Comparison of ENCODE assay signal across 20 cellular contexts in genomic region chr10:132614431-132615341, GRCh38.
DNase-seq lines count a peak whose midpoint lies in the region; ATAC-seq, FAIRE-seq and TF ChIP-seq lines count a peak whose summit lies in the region.
"Had no signal": no experiment of that assay in that cellular context is flagged by ENCODE, and none has a peak within 500 bp of the region (broad histone marks: within the 10 kb centered on the region; RNA-seq: fewer than 3 reads in every experiment).

No MANE protein-coding gene starts in this region.

- no TSS peak for BruUV-seq in HepG2 (replicated peaks; lab: Mats Ljungman, UMichigan)

- DNase-seq in H7 (peak; percentile 68), immature natural killer cell (no peak), posterior vena cava (ENCODE audit: low spot score) (peak; percentile 67), HepG2 (ENCODE audit: low spot score) (no peak), left cardiac atrium (no peak)
- DNase-seq: CD8-positive, alpha-beta T cell; Kasumi-1; MM.1S; NCI-H1092 treated with DMSO at 0.1 percent for 48 hours; NCI-H1694; NCI-H2107; NCI-H2227 treated with DMSO at 0.1 percent for 48 hours; NCI-H524; SIG-M5 had no signal

- POLR2A ChIA-PET in HepG2 (lab: Yijun Ruan, JAX), result no interaction called here

- in situ Hi-C loops in HepG2 (cut with HindIII; ENCODE audit: extremely low pct_ligation_motif_present, low pct_unique_long_range_greater_than_20kb), result no loop called here

- peaks cover 10 to 50% (median 33%) of the 10 kb centered on the region in 10 experiments; a peak in 19 of 20 replicates for H3K4me1 ChIP-seq in BLaER1 treated with 17β-estradiol and CSF1 and Interleukin-3, amounts not matched to agents 10 nM and 100 nM
- no peaks in the 10 kb centered on the region for H3K4me1 ChIP-seq in HepG2 (ENCODE audit: insufficient read depth, low read length)
- H3K4me1 ChIP-seq: HAP-1 had no signal

- no peaks in the 10 kb centered on the region for H3K27me3 ChIP-seq in BLaER1 treated with 17β-estradiol and CSF1 and Interleukin-3, amounts not matched to agents 10 nM and 100 nM
- H3K27me3 ChIP-seq in H7 (ENCODE audit: control insufficient read depth, insufficient read depth, low read length) (no peaks in the 10 kb centered on the region), HepG2 (ENCODE audit: control insufficient read depth in 1 of 2, insufficient read depth in 2 of 2, low read length in 2 of 2) (no peaks in the 10 kb centered on the region)

- H3K79me2 ChIP-seq in HepG2 (ENCODE audit: insufficient read depth, low read length), result no peaks in the 10 kb centered on the region

- CTCF ChIA-PET in HepG2 (lab: Yijun Ruan, JAX; ENCODE audit: low intra/inter-chr PET ratio, low total read pairs), result no interaction called here

- peaks cover 6 to 15% (median 9%) of the 10 kb centered on the region in 6 donors for H3K9me3 Mint-ChIP-seq in immature natural killer cell
- H3K9me3 Mint-ChIP-seq: IgD-negative memory B cell had no signal

- H3K27ac ChIP-seq in BLaER1 treated with 17β-estradiol and CSF1 and Interleukin-3, amounts not matched to agents 10 nM and 100 nM, result 0 out of 22 replicates have a peak overlapping the region, but pooled peaks of 2 of the 11 experiments have one; percentile 4 to 19
- no peak overlapping the region for H3K27ac ChIP-seq in HepG2 (ENCODE audit: extremely low read length, insufficient read depth, low read length)

- H3K36me3 Mint-ChIP-seq in immature natural killer cell, result peaks cover 0 to 16% (median 3%) of the 10 kb centered on the region in 3 donors

- H4K20me1 ChIP-seq in BLaER1 treated with 17β-estradiol and CSF1 and Interleukin-3, amounts not matched to agents 10 nM and 100 nM, result peaks cover 0 to 84% (median 74%) of the 10 kb centered on the region in 11 experiments; a peak in 20 of 22 replicates
- H4K20me1 ChIP-seq in HepG2 (ENCODE audit: insufficient read depth, low read length), result no peaks in the 10 kb centered on the region

- WGBS in HepG2 (ENCODE audit: low lambda C conversion rate), result 97% methylated on average over 18 of the region's 32 CpGs

- no peak for TF ChIP-seq RAD21 in HepG2 (CRISPR knock-in tag; IDR thresholded peaks at IDR 0.05)

- H2AFZ ChIP-seq in HepG2 (ENCODE audit: low read length), result no peak overlapping the region

- peaks cover 42 to 51% of the 10 kb centered on the region in 2 donors for H3K4me1 Mint-ChIP-seq in immature natural killer cell

- peaks cover 16 to 29% (median 17%) of the 10 kb centered on the region in 11 experiments for H3K9me3 ChIP-seq in BLaER1 treated with 17β-estradiol and CSF1 and Interleukin-3, amounts not matched to agents 10 nM and 100 nM (replicated peaks in 1 of 11)
- H3K9me3 ChIP-seq in HepG2 (ENCODE audit: low read length), result peaks cover 2% of the 10 kb centered on the region; the same call in 1 of the 2 replicates

- peaks cover 21 to 61% (median 30%) of the 10 kb centered on the region in 11 experiments; a peak in 21 of 22 replicates for H3K36me3 ChIP-seq in BLaER1 treated with 17β-estradiol and CSF1 and Interleukin-3, amounts not matched to agents 10 nM and 100 nM
- H3K36me3 ChIP-seq in H7 (replicated peaks; ENCODE audit: control insufficient read depth, insufficient read depth, low read length) (no peaks in the 10 kb centered on the region), HepG2 (replicated peaks in 1 of 2; ENCODE audit: control insufficient read depth in 1 of 2, insufficient read depth in 2 of 2, low read length in 2 of 2) (no peaks in the 10 kb centered on the region)
- H3K36me3 ChIP-seq: HAP-1 had no signal

- H3K4me3 Mint-ChIP-seq in immature natural killer cell, result no peak overlapping the region
- H3K4me3 Mint-ChIP-seq: CD8-positive, alpha-beta T cell had no signal

- no peak overlapping the region; a peak in 2 of 22 replicates for H3K9ac ChIP-seq in BLaER1 treated with 17β-estradiol and CSF1 and Interleukin-3, amounts not matched to agents 10 nM and 100 nM
- H3K9ac ChIP-seq in HepG2 (ENCODE audit: insufficient read depth, low read depth, low read length), result no peak overlapping the region

- H3K27ac Mint-ChIP-seq in immature natural killer cell, result peak overlapping the region in 5 of 6 donors; percentile 28 to 98 (median 95)
- H3K27ac Mint-ChIP-seq: IgD-negative memory B cell had no signal

- no peak for TF ChIP-seq POLR2A in HepG2 (IDR thresholded peaks at IDR 0.05; ENCODE audit: insufficient read depth in 1 of 2, low read depth in 2 of 2, low read length in 2 of 2)

- peaks cover 19 to 36% (median 25%) of the 10 kb centered on the region in 3 donors for H3K27me3 Mint-ChIP-seq in immature natural killer cell (ENCODE audit: low read depth in 3 of 3)
- H3K27me3 Mint-ChIP-seq: IgD-negative memory B cell had no signal

- peak overlapping the region; percentile 4 to 75 (median 60); a peak in 19 of 22 replicates for H3K4me2 ChIP-seq in BLaER1 treated with 17β-estradiol and CSF1 and Interleukin-3, amounts not matched to agents 10 nM and 100 nM
- H3K4me2 ChIP-seq in HepG2 (ENCODE audit: low read depth, low read length), result no peak overlapping the region

- no peak overlapping the region for H3K4me3 ChIP-seq in BLaER1 treated with 17β-estradiol and CSF1 and Interleukin-3, amounts not matched to agents 10 nM and 100 nM
- H3K4me3 ChIP-seq in H7 (ENCODE audit: insufficient read depth, low read depth, low read length) (no peak overlapping the region), HepG2 (replicated peaks in 1 of 3; ENCODE audit: insufficient read depth in 1 of 3, low read depth in 2 of 3, low read length in 3 of 3) (no peak overlapping the region)
- H3K4me3 ChIP-seq: HAP-1 had no signal

- ATAC-seq in GM21619 (IDR thresholded peaks at IDR 0.05; ENCODE audit: unreplicated experiment) (no peak), HepG2 (no peak), left cardiac atrium (no peak)
- ATAC-seq: CD8-positive, alpha-beta T cell had no signal

- TF ChIP-seq CTCF in HepG2 (CRISPR knock-in tag; IDR thresholded peaks at IDR 0.05), result no peak

- no peak for TF ChIP-seq EP300 in HepG2 (IDR thresholded peaks at IDR 0.05; ENCODE audit: low read depth in 2 of 2, low read length in 2 of 2)
- no peak for TF ChIP-seq EP300 in HepG2 (CRISPR knock-in tag; IDR thresholded peaks at IDR 0.05; ENCODE audit: borderline replicate concordance)

- no peak for FAIRE-seq in HepG2 (lab: Jason Lieb, UNC)
- FAIRE-seq: GM19239, RCC 7860 had no signal

- intact Hi-C loops in posterior vena cava (cut with DNase I) (no loop called here), HepG2 (cut with micrococcal nuclease; ENCODE audit: unreplicated experiment) (no loop called here), left cardiac atrium (cut with DNase I) (no loop called here)

TF ChIP-seq in HepG2, 621 proteins besides CTCF, POLR2A, EP300 and RAD21:
- TF ChIP-seq PLSCR1 (CRISPR knock-in tag; IDR thresholded peaks at IDR 0.05; ENCODE audit: borderline replicate concordance), result no peak
- TF ChIP-seq U2AF2 (IDR thresholded peaks at IDR 0.05; ENCODE audit: low read depth, low read length), result no peak
- TF ChIP-seq ATF2 (CRISPR knock-in tag; IDR thresholded peaks at IDR 0.05), result no peak
- no peak for TF ChIP-seq SMAD3 (CRISPR knock-in tag; IDR thresholded peaks at IDR 0.05)
- TF ChIP-seq DMTF1 (CRISPR knock-in tag; IDR thresholded peaks at IDR 0.05), result no peak

Comparison
In these comparisons a context has a peak if more than half of its experiments do, and no peak if none do; other contexts are left out.
1. DNase-seq: peak in H7 (single experiment) and posterior vena cava (single experiment); none in immature natural killer cell (0 of 3), HepG2 (single experiment) and left cardiac atrium (single experiment).